Comparison of ENCODE assay signal across 33 cellular contexts in the genomic region with DNA sequence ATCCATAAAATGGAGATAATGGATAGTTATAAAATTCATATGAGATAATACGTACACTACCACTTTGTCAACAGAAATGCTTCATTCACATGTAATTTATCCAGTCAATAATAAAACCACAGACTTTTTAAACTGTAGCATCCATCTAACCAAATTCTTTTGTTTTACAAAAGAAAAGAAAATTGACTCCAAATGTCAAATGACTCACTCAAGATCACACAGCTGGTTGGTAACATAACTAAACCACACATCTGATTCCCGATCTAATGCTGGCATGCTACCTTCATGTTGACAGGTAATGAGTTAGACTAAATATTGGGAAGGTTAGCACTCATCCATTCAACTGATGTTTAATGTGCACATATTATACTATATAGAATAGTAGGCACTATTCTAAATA.
"Had no signal": no experiment of that assay in that cellular context is flagged by ENCODE, and none has a peak within 500 bp of the region (broad histone marks: within the 10 kb centered on the region; RNA-seq: fewer than 3 reads in every experiment).

No MANE protein-coding gene starts in this region.

- H3K4me1 ChIP-seq: foreskin keratinocyte had no signal

- H3K36me3 ChIP-seq: adrenal gland, esophagus muscularis mucosa, gastrocnemius medialis, heart left ventricle, WERI-Rb-1 had no signal

- H3K4me3 ChIP-seq: adrenal gland, body of pancreas, esophagus muscularis mucosa, gastrocnemius medialis, heart left ventricle had no signal

- ATAC-seq: activated CD4-positive, CD25-positive, alpha-beta regulatory T cell treated with anti-CD3 and anti-CD28 coated beads, Interleukin-2, amount 50 U/mL, for 24 hours; activated CD8-positive, alpha-beta T cell treated with anti-CD3 and anti-CD28 coated beads for 36 hours; activated naive CD8-positive, alpha-beta T cell treated with anti-CD3 and anti-CD28 coated beads, Interleukin-2, amount 50 U/mL, for 24 hours; activated T-cell treated with anti-CD3 and anti-CD28 coated beads, Interleukin-2, amount 50 U/mL, for 4 hours; activated T-helper 17 cell treated with anti-CD3 and anti-CD28 coated beads, Interleukin-2, amount 50 U/mL, for 72 hours; body of pancreas; effector memory CD8-positive, alpha-beta T cell; foreskin keratinocyte; gastrocnemius medialis; heart left ventricle; T-helper 17 cell had no signal

- DNase-seq: activated B cell treated with CpG ODN at 0.5 μM for 24 hours; activated CD4-positive, alpha-beta T cell treated with anti-CD3 and anti-CD28 coated beads for 48 hours; activated CD4-positive, alpha-beta T cell treated with anti-CD3 and anti-CD28 coated beads, Interleukin-2, amount 50 U/mL, for 1 hour; activated CD4-positive, alpha-beta T cell treated with anti-CD3 and anti-CD28 coated beads, Interleukin-2, amount 50 U/mL, for 48 hours; activated CD8-positive, alpha-beta memory T cell treated with anti-CD3 and anti-CD28 coated beads for 24 hours; activated CD8-positive, alpha-beta T cell treated with anti-CD3 and anti-CD28 coated beads for 36 hours; activated effector memory CD4-positive, alpha-beta T cell treated with Interleukin-2 at 50 U/mL for 16 hours; activated gamma-delta T cell treated with Interleukin-2 at 50 U/mL for 16 hours; activated naive CD4-positive, alpha-beta T cell treated with Interleukin-2 at 50 U/mL for 16 hours; activated naive CD8-positive, alpha-beta T cell treated with anti-CD3 and anti-CD28 coated beads for 36 hours; activated naive CD8-positive, alpha-beta T cell treated with anti-CD3 and anti-CD28 coated beads, Interleukin-2, amount 50 U/mL, for 24 hours; activated T-cell treated with anti-CD3 and anti-CD28 coated beads, Interleukin-2, amount 50 U/mL, for 4 hours; adrenal gland; amygdala; aorta; body of pancreas; caudate nucleus; cortex of kidney; dermis blood vessel endothelial cell; effector CD4-positive, alpha-beta T cell; effector memory CD8-positive, alpha-beta T cell; erythroblast; foreskin keratinocyte; gastrocnemius medialis; glutamatergic neuron; heart left ventricle; T-helper 1 cell; T-helper 17 cell; T1000; WERI-Rb-1 had no signal

- H3K27me3 ChIP-seq: adrenal gland, body of pancreas had no signal

- H3K9me3 ChIP-seq: body of pancreas, esophagus muscularis mucosa, gastrocnemius medialis had no signal

- H3K27ac ChIP-seq: adrenal gland, body of pancreas, esophagus muscularis mucosa, foreskin keratinocyte, gastrocnemius medialis, heart left ventricle, WERI-Rb-1 had no signal
